Comparison of ENCODE assay signal across 25 cellular contexts in the genomic region with DNA sequence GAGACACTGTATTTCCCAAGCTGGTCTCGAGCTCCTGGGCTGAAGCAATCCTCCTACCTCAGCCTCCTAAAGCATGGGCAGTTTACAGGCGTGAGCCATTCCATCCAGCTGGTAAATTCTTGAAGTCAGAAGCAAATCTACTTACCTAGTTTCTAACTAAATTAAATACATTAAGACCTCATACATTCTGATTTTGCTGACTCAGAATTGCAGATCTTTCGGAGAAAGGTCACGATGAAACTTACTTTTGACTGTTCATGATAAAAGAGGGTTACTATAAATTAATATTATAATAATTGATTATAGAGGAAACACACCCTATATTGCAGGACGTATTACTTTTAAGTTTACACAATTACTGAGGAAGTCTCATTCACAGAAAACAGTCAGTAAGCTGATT.
DNase-seq lines count a peak whose midpoint lies in the region; ATAC-seq, FAIRE-seq and TF ChIP-seq lines count a peak whose summit lies in the region.
"Had no signal": no experiment of that assay in that cellular context is flagged by ENCODE, and none has a peak within 500 bp of the region (broad histone marks: within the 10 kb centered on the region; RNA-seq: fewer than 3 reads in every experiment).

No MANE protein-coding gene starts in this region.

- 90% methylated on average over 5 of the region's 5 CpGs for WGBS in A549 (ENCODE audit: missing lambda C conversion rate)
- 33% methylated on average over 5 of the region's 5 CpGs for WGBS in K562 (ENCODE audit: insufficient coverage, low coverage, missing lambda C conversion rate)

- FAIRE-seq in A549 (lab: Jason Lieb, UNC) (no peak), K562 (lab: Jason Lieb, UNC) (no peak)
- FAIRE-seq: GM12878, GM12892, GM18507 had no signal

- H3K4me1 ChIP-seq in A549, result peaks cover 6% of the 10 kb centered on the region; the same call in 2 of the 3 replicates
- H3K4me1 ChIP-seq in K562 (replicated peaks in 1 of 2; ENCODE audit: control insufficient read depth in 2 of 2, insufficient read depth in 2 of 2, low read length in 2 of 2), result 0 out of 5 replicates have a peak, but pooled peaks cover 0 to 5% of the 10 kb centered on the region in 2 experiments
- H3K4me1 ChIP-seq: BE2C had no signal

- TF ChIP-seq CTCF in A549 (IDR thresholded peaks at IDR 0.05) (no peak), K562 (IDR thresholded peaks at IDR 0.05 in 2 of 3, conservative IDR thresholded peaks at IDR 0.05 in 1 of 3; ENCODE audit: insufficient read depth in 2 of 3, low read depth in 1 of 3, low read length in 3 of 3) (no peak)

- H3K36me3 ChIP-seq in K562 (ENCODE audit: control insufficient read depth, insufficient read depth, low read length), result no peaks in the 10 kb centered on the region
- H3K36me3 ChIP-seq: BE2C, BLaER1 had no signal

- no peaks in the 10 kb centered on the region for H3K9me3 ChIP-seq in A549
- H3K9me3 ChIP-seq in K562 (replicated peaks; ENCODE audit: control insufficient read depth, insufficient read depth, low read depth, low read length), result no peaks in the 10 kb centered on the region
- H3K9me3 ChIP-seq: BE2C, BLaER1 had no signal

- no peak overlapping the region for H2AFZ ChIP-seq in K562 (ENCODE audit: low read depth, low read length)

- ATAC-seq in A549, result no peak
- ATAC-seq in K562, result no peak
- ATAC-seq: GM12878 had no signal

- H3K79me2 ChIP-seq in K562 (ENCODE audit: control insufficient read depth, insufficient read depth, low read length), result no peaks in the 10 kb centered on the region

- no peak overlapping the region for H3K4me3 ChIP-seq in A549
- H3K4me3 ChIP-seq in K562, result no peak overlapping the region
- H3K4me3 ChIP-seq: BLaER1, GM12878 had no signal

- DNase-seq in NCI-H82 (lab: John Stamatoyannopoulos, UW) (peak; percentile 23), NCI-H82 treated with DMSO at 0.1 percent for 48 hours (lab: John Stamatoyannopoulos, UW; ENCODE audit: unreplicated experiment) (no peak), A549 (ENCODE audit: low read depth in 1 of 2, low spot score in 1 of 2) (no peak), K562 (ENCODE audit: extremely low read depth in 1 of 4, low spot score in 3 of 4) (no peak), germinal center (ENCODE audit: low spot score) (no peak)
- no peak for DNase-seq in stimulated activated CD4-positive, alpha-beta T cell treated with anti-CD3 and anti-CD28 coated beads, Interleukin-4, amount 100 ng/mL, for 24 hours
- DNase-seq: ACHN; BE2C; C1 segment of cervical spinal cord; CD4-positive, alpha-beta memory T cell; CD4-positive, CD25-positive, alpha-beta regulatory T cell; CD8-positive, alpha-beta memory T cell; COR-L47; DMS 273 treated with DMSO at 0.1 percent for 48 hours; DMS153; DMS53; DMS79; DND-41; EL; GDM1 had no signal

- H3K4me2 ChIP-seq in A549 (no peak overlapping the region), K562 (ENCODE audit: insufficient read depth, low read length) (no peak overlapping the region)
- H3K4me2 ChIP-seq: BLaER1 had no signal

- H3K9ac ChIP-seq in K562 (ENCODE audit: insufficient read depth in 1 of 2, low read depth in 2 of 2, low read length in 2 of 2), result no peak overlapping the region
- H3K9ac ChIP-seq: BLaER1 had no signal

- CTCF ChIA-PET in A549 (lab: Yijun Ruan, JAX) (no interaction called here), K562 (lab: Yijun Ruan, JAX; ENCODE audit: low intra/inter-chr PET ratio) (no interaction called here)

- TF ChIP-seq RAD21 in A549 (conservative IDR thresholded peaks at IDR 0.05 in 1 of 2, IDR thresholded peaks at IDR 0.05 in 1 of 2) (no peak), K562 (CRISPR knock-in tag; conservative IDR thresholded peaks at IDR 0.05 in 1 of 2, IDR thresholded peaks at IDR 0.05 in 1 of 2) (no peak)

- intact Hi-C loops in K562 (cut with micrococcal nuclease), result no loop called here

- H3K27ac ChIP-seq in A549 (peak overlapping the region in 1 of 2 experiments; percentile 35; a peak in 1 of 6 replicates), K562 (ENCODE audit: extremely low read depth, low read depth, low read length) (no peak overlapping the region)
- H3K27ac ChIP-seq: 22Rv1, BLaER1 had no signal

- H3K9me1 ChIP-seq in K562 (ENCODE audit: control insufficient read depth, insufficient read depth, low read length), result no peaks in the 10 kb centered on the region

- H4K20me1 ChIP-seq in K562 (replicated peaks; ENCODE audit: control insufficient read depth, insufficient read depth, low read length), result no peaks in the 10 kb centered on the region
- H4K20me1 ChIP-seq: BLaER1 had no signal

- POLR2A ChIA-PET in A549 (lab: Yijun Ruan, JAX), result no interaction called here
- POLR2A ChIA-PET in K562 (lab: Yijun Ruan, JAX), result interaction anchor here (1.2 kb wide), 1 partner anchor 19 kb away, joined by 4 read pairs; no protein-coding TSS in a partner anchor

- no TSS peak for BruUV-seq in K562 (replicated peaks; lab: Mats Ljungman, UMichigan)

- TF ChIP-seq POLR2A in A549 (IDR thresholded peaks at IDR 0.05; ENCODE audit: low read length) (no peak), K562 (conservative IDR thresholded peaks at IDR 0.05) (no peak)

- in situ Hi-C loops in K562 (cut with MboI), result no loop called here

- no peaks in the 10 kb centered on the region for H3K27me3 ChIP-seq in K562 (ENCODE audit: control insufficient read depth in 2 of 2, insufficient read depth in 2 of 2, low read length in 2 of 2)
- H3K27me3 ChIP-seq: BE2C, BLaER1 had no signal

- TF ChIP-seq EP300 in A549 (IDR thresholded peaks at IDR 0.05) (no peak), K562 (IDR thresholded peaks at IDR 0.05; ENCODE audit: low read length) (no peak)

TF ChIP-seq in A549, 52 proteins besides CTCF, POLR2A, EP300 and RAD21:
- TF ChIP-seq, protein P1, sequence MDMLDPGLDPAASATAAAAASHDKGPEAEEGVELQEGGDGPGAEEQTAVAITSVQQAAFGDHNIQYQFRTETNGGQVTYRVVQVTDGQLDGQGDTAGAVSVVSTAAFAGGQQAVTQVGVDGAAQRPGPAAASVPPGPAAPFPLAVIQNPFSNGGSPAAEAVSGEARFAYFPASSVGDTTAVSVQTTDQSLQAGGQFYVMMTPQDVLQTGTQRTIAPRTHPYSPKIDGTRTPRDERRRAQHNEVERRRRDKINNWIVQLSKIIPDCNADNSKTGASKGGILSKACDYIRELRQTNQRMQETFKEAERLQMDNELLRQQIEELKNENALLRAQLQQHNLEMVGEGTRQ (IDR thresholded peaks at IDR 0.05), result no peak
- peak; percentile 53 for TF ChIP-seq MAFK (IDR thresholded peaks at IDR 0.05; ENCODE audit: partially characterized antibody)
- TF ChIP-seq, protein P2, sequence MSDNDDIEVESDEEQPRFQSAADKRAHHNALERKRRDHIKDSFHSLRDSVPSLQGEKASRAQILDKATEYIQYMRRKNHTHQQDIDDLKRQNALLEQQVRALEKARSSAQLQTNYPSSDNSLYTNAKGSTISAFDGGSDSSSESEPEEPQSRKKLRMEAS (IDR thresholded peaks at IDR 0.05), result no peak
- TF ChIP-seq, protein P3, sequence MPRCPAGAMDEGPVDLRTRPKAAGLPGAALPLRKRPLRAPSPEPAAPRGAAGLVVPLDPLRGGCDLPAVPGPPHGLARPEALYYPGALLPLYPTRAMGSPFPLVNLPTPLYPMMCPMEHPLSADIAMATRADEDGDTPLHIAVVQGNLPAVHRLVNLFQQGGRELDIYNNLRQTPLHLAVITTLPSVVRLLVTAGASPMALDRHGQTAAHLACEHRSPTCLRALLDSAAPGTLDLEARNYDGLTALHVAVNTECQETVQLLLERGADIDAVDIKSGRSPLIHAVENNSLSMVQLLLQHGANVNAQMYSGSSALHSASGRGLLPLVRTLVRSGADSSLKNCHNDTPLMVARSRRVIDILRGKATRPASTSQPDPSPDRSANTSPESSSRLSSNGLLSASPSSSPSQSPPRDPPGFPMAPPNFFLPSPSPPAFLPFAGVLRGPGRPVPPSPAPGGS (IDR thresholded peaks at IDR 0.05), result no peak
- TF ChIP-seq PHF8 (IDR thresholded peaks at IDR 0.05; ENCODE audit: borderline replicate concordance, low read depth), result no peak

TF ChIP-seq in K562, 482 proteins besides CTCF, POLR2A, EP300 and RAD21:
- TF ChIP-seq C11orf30 (IDR thresholded peaks at IDR 0.05; ENCODE audit: low read depth), result peak; percentile 74
- TF ChIP-seq ZNF583 (CRISPR knock-in tag; IDR thresholded peaks at IDR 0.05), result no peak
- TF ChIP-seq MAFK (IDR thresholded peaks at IDR 0.05; ENCODE audit: low read length), result peak; percentile 72
- TF ChIP-seq, protein P4, sequence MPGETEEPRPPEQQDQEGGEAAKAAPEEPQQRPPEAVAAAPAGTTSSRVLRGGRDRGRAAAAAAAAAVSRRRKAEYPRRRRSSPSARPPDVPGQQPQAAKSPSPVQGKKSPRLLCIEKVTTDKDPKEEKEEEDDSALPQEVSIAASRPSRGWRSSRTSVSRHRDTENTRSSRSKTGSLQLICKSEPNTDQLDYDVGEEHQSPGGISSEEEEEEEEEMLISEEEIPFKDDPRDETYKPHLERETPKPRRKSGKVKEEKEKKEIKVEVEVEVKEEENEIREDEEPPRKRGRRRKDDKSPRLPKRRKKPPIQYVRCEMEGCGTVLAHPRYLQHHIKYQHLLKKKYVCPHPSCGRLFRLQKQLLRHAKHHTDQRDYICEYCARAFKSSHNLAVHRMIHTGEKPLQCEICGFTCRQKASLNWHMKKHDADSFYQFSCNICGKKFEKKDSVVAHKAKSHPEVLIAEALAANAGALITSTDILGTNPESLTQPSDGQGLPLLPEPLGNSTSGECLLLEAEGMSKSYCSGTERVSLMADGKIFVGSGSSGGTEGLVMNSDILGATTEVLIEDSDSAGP (CRISPR knock-in tag; IDR thresholded peaks at IDR 0.05), result no peak
- TF ChIP-seq MAFF (IDR thresholded peaks at IDR 0.05; ENCODE audit: low read length), result peak; percentile 69
- TF ChIP-seq MAFG (tag; conservative IDR thresholded peaks at IDR 0.05), result peak; percentile 57; the same call in 1 of the 2 replicates
- TF ChIP-seq ZNF316 (IDR thresholded peaks at IDR 0.05), result peak; percentile 89
